22 cellular contexts compared by ENCODE assay signal in genomic region chr15:70602834-70603560, GRCh38.
DNase-seq lines count a peak whose midpoint lies in the region; ATAC-seq and TF ChIP-seq lines count a peak whose summit lies in the region.
"Had no signal": no experiment of that assay in that cellular context is flagged by ENCODE, and none has a peak within 500 bp of the region (broad histone marks: within the 10 kb centered on the region; RNA-seq: fewer than 3 reads in every experiment).

No MANE protein-coding gene starts in this region.

- H3K4me2 ChIP-seq in smooth muscle cell, result no peak overlapping the region

- no peaks in the 10 kb centered on the region for H3K9me3 ChIP-seq in smooth muscle cell (replicated peaks; ENCODE audit: low read depth)

- H3K27ac ChIP-seq in cingulate gyrus (ENCODE audit: low read depth, low read length), result peak overlapping the region; percentile 50
- peak overlapping the region; percentile 42 for H3K27ac ChIP-seq in layer of hippocampus (ENCODE audit: low read depth, low read length)
- no peak overlapping the region for H3K27ac ChIP-seq in smooth muscle cell (ENCODE audit: low read depth)
- H3K27ac ChIP-seq: SJCRH30 had no signal

- H4K20me1 ChIP-seq in smooth muscle cell (ENCODE audit: low read depth), result no peaks in the 10 kb centered on the region

- no peaks in the 10 kb centered on the region for H3K36me3 Mint-ChIP-seq in natural killer cell
- H3K36me3 Mint-ChIP-seq: CD4-positive, CD25-positive, alpha-beta regulatory T cell had no signal

- no peak overlapping the region for H3K27ac Mint-ChIP-seq in natural killer cell
- H3K27ac Mint-ChIP-seq: CD4-positive, CD25-positive, alpha-beta regulatory T cell; IgD-negative memory B cell had no signal

- peaks cover 12% of the 10 kb centered on the region for H3F3A ChIP-seq in smooth muscle cell (ENCODE audit: low read depth)

- no peaks in the 10 kb centered on the region for H3K9me3 Mint-ChIP-seq in natural killer cell

- no peak overlapping the region for H3K9ac ChIP-seq in smooth muscle cell (ENCODE audit: low read depth)

- TF ChIP-seq CTCF in smooth muscle cell (IDR thresholded peaks at IDR 0.05; ENCODE audit: borderline replicate concordance, insufficient read depth, poor library complexity, severe bottlenecking) (no peak), natural killer cell (IDR thresholded peaks at IDR 0.05) (no peak)

- intact Hi-C loops in natural killer cell (cut with micrococcal nuclease), result no loop called here

- H3K27me3 ChIP-seq in H7 (ENCODE audit: control insufficient read depth, insufficient read depth, low read length), result no peaks in the 10 kb centered on the region
- no peaks in the 10 kb centered on the region for H3K27me3 ChIP-seq in layer of hippocampus (ENCODE audit: control insufficient read depth, insufficient read depth, low read length)
- H3K27me3 ChIP-seq in smooth muscle cell (ENCODE audit: low read depth), result no peaks in the 10 kb centered on the region
- H3K27me3 ChIP-seq: SJCRH30 had no signal

- H2AFZ ChIP-seq in smooth muscle cell (ENCODE audit: low read depth), result no peak overlapping the region

- H3K4me1 Mint-ChIP-seq in natural killer cell, result no peaks in the 10 kb centered on the region
- H3K4me1 Mint-ChIP-seq: CD4-positive, CD25-positive, alpha-beta regulatory T cell; IgD-negative memory B cell had no signal

- H3K4me3 Mint-ChIP-seq in natural killer cell, result no peak overlapping the region
- H3K4me3 Mint-ChIP-seq: CD4-positive, CD25-positive, alpha-beta regulatory T cell; IgD-negative memory B cell had no signal

- no peaks in the 10 kb centered on the region for H3K79me2 ChIP-seq in smooth muscle cell (ENCODE audit: low read depth)

- 80% methylated on average over 12 of the region's 12 CpGs for WGBS in smooth muscle cell (ENCODE audit: low lambda C conversion rate)

- peaks cover 25% of the 10 kb centered on the region for H3K4me1 ChIP-seq in smooth muscle cell (ENCODE audit: low read depth)

- no peaks in the 10 kb centered on the region for H3K36me3 ChIP-seq in H7 (replicated peaks; ENCODE audit: control insufficient read depth, insufficient read depth, low read length)
- H3K36me3 ChIP-seq in smooth muscle cell (ENCODE audit: low read depth), result no peaks in the 10 kb centered on the region
- H3K36me3 ChIP-seq: SJCRH30 had no signal

- peaks cover 5 to 7% of the 10 kb centered on the region in 2 donors for H3K27me3 Mint-ChIP-seq in natural killer cell (ENCODE audit: low read depth in 2 of 2)

- no peak overlapping the region for H3K4me3 ChIP-seq in H7 (ENCODE audit: insufficient read depth, low read depth, low read length)
- H3K4me3 ChIP-seq in smooth muscle cell, result no peak overlapping the region
- H3K4me3 ChIP-seq: SJCRH30 had no signal

- ATAC-seq in natural killer cell, result no peak

- peak; percentile 17 for DNase-seq in H7
- DNase-seq in pons (ENCODE audit: low spot score), result peak; percentile 77
- DNase-seq in stimulated activated CD4-positive, alpha-beta T cell treated with anti-CD3 and anti-CD28 coated beads, Interleukin-2, amount 100 ng/mL, for 24 hours, result no peak
- DNase-seq in SIG-M5 treated with dmso at 0.1 percent for 504 hours (lab: John Stamatoyannopoulos, UW; ENCODE audit: unreplicated experiment), result no peak
- DNase-seq in smooth muscle cell (lab: John Stamatoyannopoulos, UW; ENCODE audit: unreplicated experiment), result no peak
- no peak for DNase-seq in natural killer cell
- DNase-seq: AML-193; Caco-2; CD4-positive, CD25-positive, alpha-beta regulatory T cell; DMS153; EL; HCEC 1CT; NCI-H1436; NCI-H2029 treated with DMSO at 0.1 percent for 48 hours; NCI-H2171 treated with DMSO at 0.1 percent for 48 hours; NCI-H446 treated with DMSO at 0.1 percent for 48 hours; NCI-H748 treated with DMSO at 0.1 percent for 48 hours; RPMI8226; SJCRH30 had no signal

Comparison
In these comparisons a context has a peak if more than half of its experiments do, and no peak if none do; other contexts are left out.
1. DNase-seq: peak in H7 (single experiment) and pons (single experiment); none in stimulated activated CD4-positive, alpha-beta T cell treated with anti-CD3 and anti-CD28 coated beads, Interleukin-2, amount 100 ng/mL, for 24 hours (0 of 2), SIG-M5 treated with dmso at 0.1 percent for 504 hours (single experiment), smooth muscle cell (single experiment) and natural killer cell (single experiment).